4 cellular contexts compared by ENCODE assay signal in genomic region chrX:134311994-134312393, GRCh38.
DNase-seq lines count a peak whose midpoint lies in the region; ATAC-seq, FAIRE-seq and TF ChIP-seq lines count a peak whose summit lies in the region.
"Not testable (repeated sequence)": the region's sequence is repeated elsewhere in the genome, so short reads cannot be mapped to it uniquely, and the experiment has no call there.

No MANE protein-coding gene starts in this region.

- not testable (repeated sequence) for H3K9me3 ChIP-seq in A549; HEK293 (ENCODE audit: control insufficient read depth, insufficient read depth, low read depth, low read length); OCI-LY3 (ENCODE audit: insufficient read depth, low read length)
- H3K9me3 ChIP-seq in Karpas-422 (ENCODE audit: low read length) = peaks cover 14% of the 10 kb centered on the region

- DNase-seq in A549 (ENCODE audit: low read depth in 1 of 2, low spot score in 1 of 2); Karpas-422: not testable (repeated sequence)

- not testable (repeated sequence) for H3K9me2 ChIP-seq in Karpas-422 (replicated peaks; ENCODE audit: insufficient read depth, low read length)

- not testable (repeated sequence) for H3K27ac ChIP-seq in A549; HEK293 (ENCODE audit: extremely low read depth, low read depth, low read length); Karpas-422 (ENCODE audit: low read length)
- H3K27ac ChIP-seq in OCI-LY3 (ENCODE audit: low read length) = peak overlapping the region; percentile 52; the same call in 1 of the 2 replicates

- H4K20me1 ChIP-seq in Karpas-422 (ENCODE audit: insufficient read depth, low read depth, low read length); OCI-LY3 (ENCODE audit: insufficient read depth, low read length): not testable (repeated sequence)

- not testable (repeated sequence) for TF ChIP-seq RAD21 in A549 (conservative IDR thresholded peaks at IDR 0.05 in 1 of 2, IDR thresholded peaks at IDR 0.05 in 1 of 2)

- ATAC-seq in A549 = not testable (repeated sequence)

- CTCF ChIA-PET in A549 (lab: Yijun Ruan, JAX) = not testable (repeated sequence)
- CTCF ChIA-PET in HEK293 (lab: Yijun Ruan, JAX) = interaction anchor here (0.8 kb wide), 1 partner anchor 23 kb away, joined by 4 read pairs; no protein-coding TSS in a partner anchor

- not testable (repeated sequence) for H3K79me2 ChIP-seq in Karpas-422 (ENCODE audit: low read length); OCI-LY3 (ENCODE audit: low read length)

- not testable (repeated sequence) for H3K36me3 ChIP-seq in HEK293 (ENCODE audit: control insufficient read depth in 2 of 2, insufficient read depth in 1 of 2, low read length in 2 of 2); Karpas-422 (ENCODE audit: insufficient read depth, low read length); OCI-LY3 (replicated peaks; ENCODE audit: low read depth, low read length)

- TF ChIP-seq CTCF in A549 (IDR thresholded peaks at IDR 0.05); HEK293 (tag by site-specific recombination; IDR thresholded peaks at IDR 0.05); OCI-LY3 (IDR thresholded peaks at IDR 0.05; ENCODE audit: low read depth, low read length): not testable (repeated sequence)

- TF ChIP-seq EP300 in A549 (IDR thresholded peaks at IDR 0.05) = not testable (repeated sequence)

- H3K4me1 ChIP-seq in A549; HEK293 (ENCODE audit: control insufficient read depth, insufficient read depth, low read length); Karpas-422 (ENCODE audit: low read length); OCI-LY3 (ENCODE audit: low read length): not testable (repeated sequence)

- FAIRE-seq in A549 (lab: Jason Lieb, UNC) = not testable (repeated sequence)

- POLR2A ChIA-PET in A549 (lab: Yijun Ruan, JAX); HEK293 (lab: Yijun Ruan, JAX): not testable (repeated sequence)

- not testable (repeated sequence) for H3K4me2 ChIP-seq in A549; Karpas-422 (ENCODE audit: low read depth, low read length, poor library complexity, severe bottlenecking)
- peak overlapping the region; percentile 34 for H3K4me2 ChIP-seq in OCI-LY3 (ENCODE audit: low read length)

- H3K4me3 ChIP-seq in A549; HEK293 (ENCODE audit: low read depth, low read length); Karpas-422 (ENCODE audit: low read length); OCI-LY3 (ENCODE audit: low read length): not testable (repeated sequence)

- not testable (repeated sequence) for H3K27me3 ChIP-seq in Karpas-422 (ENCODE audit: low read length); OCI-LY3 (ENCODE audit: low read depth, low read length)

- H2AFZ ChIP-seq in Karpas-422 (ENCODE audit: low read length) = peak overlapping the region; percentile 87; the same call in 1 of the 2 replicates
- peak overlapping the region; percentile 11; the same call in 1 of the 2 replicates for H2AFZ ChIP-seq in OCI-LY3 (ENCODE audit: low read depth, low read length)

- TF ChIP-seq POLR2A in A549 (IDR thresholded peaks at IDR 0.05; ENCODE audit: low read length) = not testable (repeated sequence)

- not testable (repeated sequence) for H3K9ac ChIP-seq in Karpas-422 (ENCODE audit: low read length); OCI-LY3 (ENCODE audit: low read length)

TF ChIP-seq in A549, 52 proteins besides CTCF, POLR2A, EP300 and RAD21:
- TF ChIP-seq ZC3H11A (IDR thresholded peaks at IDR 0.05) = peak; percentile 48

TF ChIP-seq in HEK293, 187 proteins besides CTCF, POLR2A, EP300 and RAD21 (continues in another document):
- TF ChIP-seq ZNF623 (tag by site-specific recombination; IDR thresholded peaks at IDR 0.05) = peak; percentile 75
- peak; percentile 59; the same call in 1 of the 2 replicates for TF ChIP-seq GFI1B (tag by site-specific recombination; IDR thresholded peaks at IDR 0.05)
- TF ChIP-seq ZNF510 (tag by site-specific recombination; IDR thresholded peaks at IDR 0.05; ENCODE audit: insufficient replicate concordance) = peak; percentile 76
- peak; percentile 89 for TF ChIP-seq ZNF518A (tag by site-specific recombination; conservative IDR thresholded peaks at IDR 0.05; ENCODE audit: low read depth)
- 0 out of 2 replicates have a peak, but pooled peaks have one; percentile 22 for TF ChIP-seq ZNF639 (tag by site-specific recombination; IDR thresholded peaks at IDR 0.05)
- peak; percentile 77; the same call in 1 of the 2 replicates for TF ChIP-seq ZNF140 (tag by site-specific recombination; IDR thresholded peaks at IDR 0.05)
- peak; percentile 83 for TF ChIP-seq ZNF433 (tag by site-specific recombination; IDR thresholded peaks at IDR 0.05; ENCODE audit: low read depth)
- TF ChIP-seq ZBTB11 (tag by site-specific recombination; conservative IDR thresholded peaks at IDR 0.05; ENCODE audit: low read depth) = peak; percentile 77
- TF ChIP-seq ZFP37 (tag by site-specific recombination; IDR thresholded peaks at IDR 0.05) = 0 out of 2 replicates have a peak, but pooled peaks have one; percentile 40
